8 cellular contexts compared by ENCODE assay signal in the genomic region with DNA sequence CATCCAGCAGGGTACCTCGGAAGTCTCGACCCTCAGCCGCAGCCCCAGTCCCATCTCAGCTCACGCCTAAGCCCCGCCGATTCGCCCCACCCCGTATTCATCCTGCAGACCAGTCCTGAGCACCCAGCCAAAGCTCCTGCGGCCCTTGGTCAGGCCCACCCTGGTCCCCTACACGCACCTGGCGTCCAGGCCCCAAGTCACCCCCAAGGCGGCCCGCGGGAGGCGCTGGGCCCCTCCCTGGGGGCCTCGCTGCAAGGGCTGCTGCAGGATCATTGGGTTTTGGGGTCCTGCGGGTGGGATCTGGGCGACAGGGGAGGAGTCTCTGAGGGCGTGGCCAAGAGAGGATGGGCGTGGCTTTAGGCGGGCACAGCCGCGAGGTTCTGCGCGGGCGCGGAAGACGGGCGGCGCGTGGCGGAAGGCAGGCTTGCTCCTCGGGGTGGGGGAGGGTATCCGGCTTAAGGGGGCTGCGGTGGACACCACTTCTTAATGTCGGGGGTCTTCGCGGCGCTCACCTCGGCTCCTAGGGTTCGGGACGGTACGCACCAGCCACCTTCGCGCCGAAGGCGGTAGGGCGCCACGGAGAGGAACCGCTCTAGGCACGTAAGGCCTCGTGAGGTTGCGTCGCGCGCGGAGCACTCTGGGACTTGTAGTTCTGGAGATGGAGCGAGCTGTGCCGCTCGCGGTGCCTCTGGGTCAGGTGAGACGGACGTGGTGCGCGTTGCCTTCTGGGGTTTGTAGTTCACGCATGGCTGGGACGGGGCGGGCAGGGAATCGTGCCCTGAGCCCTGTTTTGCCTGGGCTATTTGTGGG. TPM values are rescaled to one million over a fixed set of nuclear protein-coding genes. Genes with fewer than 3 reads are reported as not detected.
DNase-seq lines count a peak whose midpoint lies in the region; ATAC-seq and TF ChIP-seq lines count a peak whose summit lies in the region.

A gene with protein sequence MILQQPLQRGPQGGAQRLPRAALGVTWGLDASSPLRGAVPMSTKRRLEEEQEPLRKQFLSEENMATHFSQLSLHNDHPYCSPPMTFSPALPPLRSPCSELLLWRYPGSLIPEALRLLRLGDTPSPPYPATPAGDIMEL (minus strand): TSS at position 274 of the 810 bp plus-strand sequence. CDS start 1 bp downstream, at position 273.
Gene THOC6, plus strand, starts transcription at position 367 of the 810 bp plus-strand sequence. Its CDS starts 292 bp downstream, at position 659.

- no peaks in the 10 kb centered on the region for H3F3A ChIP-seq in smooth muscle cell (ENCODE audit: low read depth)

- H4K20me1 ChIP-seq in mammary epithelial cell (ENCODE audit: insufficient read depth, low read length) (no peaks in the 10 kb centered on the region), smooth muscle cell (ENCODE audit: low read depth) (peaks cover 61% of the 10 kb centered on the region)

- H3K27me3 ChIP-seq in mammary epithelial cell (ENCODE audit: insufficient read depth, low read length): no peaks in the 10 kb centered on the region
- H3K27me3 ChIP-seq in smooth muscle cell (ENCODE audit: low read depth): no peaks in the 10 kb centered on the region

- H3K9me3 ChIP-seq in mammary epithelial cell (replicated peaks; ENCODE audit: insufficient read depth, low read length): no peaks in the 10 kb centered on the region
- H3K9me3 ChIP-seq in smooth muscle cell (replicated peaks; ENCODE audit: low read depth): no peaks in the 10 kb centered on the region

- H3K79me2 ChIP-seq in mammary epithelial cell (ENCODE audit: insufficient read depth, low read length) (peaks cover 10% of the 10 kb centered on the region), smooth muscle cell (ENCODE audit: low read depth) (no peaks in the 10 kb centered on the region)

- peak within 1 kb of the TSS; percentile 76 for H3K4me2 ChIP-seq in mammary epithelial cell (ENCODE audit: insufficient read depth, low read depth, low read length)
- H3K4me2 ChIP-seq in smooth muscle cell: peak within 1 kb of the TSS; percentile 93

- intact Hi-C loops in mammary epithelial cell (cut with micrococcal nuclease): loop anchor here (1.0 to 5.0 kb wide), 2 partner anchors 41 to 272 kb away; partner anchors contain the start of gene SRRM2

- peaks cover 26% of the 10 kb centered on the region for H3K4me1 ChIP-seq in mammary epithelial cell (ENCODE audit: insufficient read depth, low read length)
- peaks cover 17% of the 10 kb centered on the region for H3K4me1 ChIP-seq in smooth muscle cell (ENCODE audit: low read depth)

- H3K4me3 ChIP-seq in WI38 (ENCODE audit: low read depth, low read length) (peak within 1 kb of the TSS; percentile 93), mammary epithelial cell (replicated peaks in 1 of 3; ENCODE audit: insufficient read depth in 1 of 3, low read depth in 2 of 3, low read length in 3 of 3) (peak within 1 kb of the TSS; percentile 60 to 97 (median 90)), smooth muscle cell (peak within 1 kb of the TSS; percentile 86)

- DNase-seq in AG08396 (ENCODE audit: low spot score) (peak; percentile 87), NCI-H226 (peak; percentile 99), mammary epithelial cell (peak; percentile 98), iPS-NIHi7 (ENCODE audit: extremely low spot score) (peak; percentile 74), smooth muscle cell (lab: John Stamatoyannopoulos, UW; ENCODE audit: unreplicated experiment) (peak; percentile 89)

- peak within 1 kb of the TSS; percentile 19 for H2AFZ ChIP-seq in mammary epithelial cell (ENCODE audit: low read depth, low read length)
- H2AFZ ChIP-seq in smooth muscle cell (ENCODE audit: low read depth): no peak within 1 kb of the TSS

- dilution Hi-C loops in mammary epithelial cell (cut with HindIII; ENCODE audit: low sequenced_read_pairs): loop anchor here (5.0 kb wide), 1 partner anchor 103 kb away; no protein-coding TSS in a partner anchor

- no peaks in the 10 kb centered on the region for H3K36me3 ChIP-seq in mammary epithelial cell (ENCODE audit: insufficient read depth, low read length)
- no peaks in the 10 kb centered on the region for H3K36me3 ChIP-seq in smooth muscle cell (ENCODE audit: low read depth)

- in situ Hi-C loops in GM18951 (cut with MboI; ENCODE audit: low sequenced_read_pairs, unreplicated experiment): no loop called here
- in situ Hi-C loops in mammary epithelial cell (cut with MboI; ENCODE audit: low sequenced_read_pairs in 2 of 2): no loop called here

- no peak for TF ChIP-seq CTCF in WI38 (IDR thresholded peaks at IDR 0.05; ENCODE audit: low read depth, low read length)
- no peak for TF ChIP-seq CTCF in mammary epithelial cell (conservative IDR thresholded peaks at IDR 0.05 in 1 of 2, IDR thresholded peaks at IDR 0.05 in 1 of 2; ENCODE audit: extremely low read depth in 1 of 2, insufficient read depth in 1 of 2, low read depth in 1 of 2, low read length in 2 of 2)
- no peak for TF ChIP-seq CTCF in smooth muscle cell (IDR thresholded peaks at IDR 0.05; ENCODE audit: borderline replicate concordance, insufficient read depth, poor library complexity, severe bottlenecking)

- 2% methylated on average over 36 of the region's 69 CpGs for WGBS in mammary epithelial cell (ENCODE audit: low coverage, missing lambda C conversion rate)
- 2% methylated on average over 65 of the region's 69 CpGs for WGBS in smooth muscle cell (ENCODE audit: low lambda C conversion rate)

- BruUV-seq in mammary epithelial cell (replicated peaks; lab: Mats Ljungman, UMichigan): no TSS peak

- CTCF ChIA-PET in mammary epithelial cell (lab: Charles Lee; ENCODE audit: low non-redundant PET): no interaction called here

- H3K27ac ChIP-seq in mammary epithelial cell (ENCODE audit: insufficient read depth, low read depth, low read length): peak within 1 kb of the TSS; percentile 97
- H3K27ac ChIP-seq in smooth muscle cell (ENCODE audit: low read depth): peak within 1 kb of the TSS; percentile 100

- peak within 1 kb of the TSS; percentile 88 for H3K9ac ChIP-seq in mammary epithelial cell (ENCODE audit: insufficient read depth, low read length)
- H3K9ac ChIP-seq in smooth muscle cell (ENCODE audit: low read depth): peak within 1 kb of the TSS; percentile 99

- peak; percentile 90 for TF ChIP-seq POLR2A in GM18951 (IDR thresholded peaks at IDR 0.05; ENCODE audit: extremely low read depth, insufficient read depth, insufficient read length)

- ATAC-seq in HG03175 (IDR thresholded peaks at IDR 0.05; ENCODE audit: unreplicated experiment): peak; percentile 80

RNA-seq across cellular contexts. Expression of the first gene that starts in this region (rescaled TPM):
- total RNA-seq in mammary epithelial cell (10 to 100 TPM in 1 of 2 donors, 1 to 10 TPM in 1; 2.2 to 20.4 TPM), smooth muscle cell (63.3 and 73.5 TPM in 2 replicates)
- polyA plus RNA-seq in mammary epithelial cell (17.4 TPM), smooth muscle cell (337 and 367 TPM in 2 replicates)
- polyA minus RNA-seq in mammary epithelial cell: 8.7 TPM

RNA-seq across cellular contexts. Expression of gene THOC6, which starts in this region (rescaled TPM):
- total RNA-seq in mammary epithelial cell (10 to 100 TPM in 1 of 2 donors, 1 to 10 TPM in 1; 8.3 to 26.8 TPM), smooth muscle cell (24.1 and 28.9 TPM in 2 replicates)
- polyA plus RNA-seq in mammary epithelial cell (17.5 TPM), smooth muscle cell (59.4 and 83.9 TPM in 2 replicates)
- polyA minus RNA-seq in mammary epithelial cell: 22.3 TPM

Comparison
In these comparisons a context has a peak if more than half of its experiments do, and no peak if none do; other contexts are left out.
1. Peak in every context shown above with its lines: DNase-seq, ATAC-seq, H3K4me3 ChIP-seq and H3K27ac ChIP-seq.
2. RNA of the first gene that starts in this region (polyA plus RNA-seq): 337 to 367 TPM in smooth muscle cell; 17.4 TPM in mammary epithelial cell (single experiment); every median in the first group is over 10 times any median in the second.